22 cellular contexts compared by ENCODE assay signal in the genomic region with DNA sequence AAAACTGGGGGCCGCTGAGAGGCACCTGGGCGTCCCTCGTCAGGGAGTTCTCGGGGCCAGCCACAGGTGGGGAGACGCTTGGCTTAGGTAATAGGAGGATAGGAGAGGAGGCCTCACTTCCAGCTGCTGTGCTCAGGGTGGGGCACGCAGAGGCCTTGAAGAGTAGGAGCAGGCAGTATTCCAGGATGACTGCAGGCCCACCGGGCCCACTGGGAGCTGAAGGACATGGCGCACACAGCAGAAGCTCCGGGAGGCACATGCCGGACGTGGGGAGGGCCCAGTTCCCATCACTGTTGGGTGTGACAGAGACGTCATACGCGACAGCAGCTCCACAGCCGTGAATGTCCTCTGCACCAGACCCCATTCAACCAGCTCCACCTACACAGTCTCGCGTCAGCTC. TPM values are rescaled to one million over a fixed set of nuclear protein-coding genes. Genes with fewer than 3 reads are reported as not detected.
DNase-seq lines count a peak whose midpoint lies in the region; ATAC-seq, FAIRE-seq and TF ChIP-seq lines count a peak whose summit lies in the region.
"Had no signal": no experiment of that assay in that cellular context is flagged by ENCODE, and none has a peak within 500 bp of the region (broad histone marks: within the 10 kb centered on the region; RNA-seq: fewer than 3 reads in every experiment).

No MANE protein-coding gene starts in this region.

- H3K18ac ChIP-seq in IMR-90 (ENCODE audit: low read depth, low read length) (no peak overlapping the region), H1 (ENCODE audit: extremely low read depth, low read length) (no peak overlapping the region)

- H3K23ac ChIP-seq in IMR-90 (ENCODE audit: low read depth, low read length) (no peak overlapping the region), H1 (ENCODE audit: insufficient read length) (no peak overlapping the region)

- peak overlapping the region; percentile 50; the same call in 1 of the 2 replicates for H2BK12ac ChIP-seq in H1 (ENCODE audit: low read depth, low read length)

- peak overlapping the region; percentile 98 for H2AK5ac ChIP-seq in IMR-90 (ENCODE audit: low read depth, low read length)
- 0 out of 2 replicates have a peak overlapping the region, but pooled peaks have one; percentile 53 for H2AK5ac ChIP-seq in H1 (ENCODE audit: low read depth, low read length)

- H3K27ac Mint-ChIP-seq in MCF 10A (ENCODE audit: low read depth, unreplicated experiment) (no peak overlapping the region), progenitor cell of endocrine pancreas (peak overlapping the region; percentile 12)

- H3K56ac ChIP-seq in IMR-90 (ENCODE audit: extremely low read depth, insufficient read depth, low read length) = no peak overlapping the region
- no peak overlapping the region for H3K56ac ChIP-seq in H1 (replicated peaks; ENCODE audit: insufficient read length, low read depth, low read length)

- intact Hi-C loops in MCF 10A (cut with micrococcal nuclease) = no loop called here
- intact Hi-C loops in mammary epithelial cell (cut with micrococcal nuclease) = no loop called here
- intact Hi-C loops in IMR-90 (cut with micrococcal nuclease) = no loop called here

- H2BK20ac ChIP-seq in IMR-90 (ENCODE audit: low read depth, low read length) (peak overlapping the region; percentile 49; the same call in 1 of the 2 replicates), H1 (ENCODE audit: low read length) (no peak overlapping the region)

- in situ Hi-C loops in mammary epithelial cell (cut with MboI; ENCODE audit: low sequenced_read_pairs in 2 of 2) = no loop called here
- in situ Hi-C loops in IMR-90 (cut with MboI; ENCODE audit: low sequenced_read_pairs) = no loop called here

- H2BK120ac ChIP-seq in IMR-90 (ENCODE audit: low read depth, low read length) = peak overlapping the region; percentile 99; the same call in 1 of the 2 replicates
- no peak overlapping the region for H2BK120ac ChIP-seq in H1 (replicated peaks; ENCODE audit: low read depth, low read length)

- peak overlapping the region; percentile 65 for H2AK9ac ChIP-seq in IMR-90 (replicated peaks; ENCODE audit: low read depth, low read length, poor library complexity)

- peak overlapping the region; percentile 99 for H3K4ac ChIP-seq in IMR-90 (ENCODE audit: low read depth, low read length)
- no peak overlapping the region for H3K4ac ChIP-seq in H1 (replicated peaks; ENCODE audit: insufficient read length, low read depth, low read length)

- dilution Hi-C loops in mammary epithelial cell (cut with HindIII; ENCODE audit: low sequenced_read_pairs) = no loop called here
- dilution Hi-C loops in IMR-90 (cut with HindIII; ENCODE audit: low sequenced_read_pairs, unreplicated experiment) = no loop called here

- WGBS in mammary epithelial cell (ENCODE audit: low coverage, missing lambda C conversion rate) = 100% methylated on average over 16 of the region's 17 CpGs
- 98% methylated on average over 8 of the region's 17 CpGs; no CpG with 5 or more reads in 1 of the 2 experiments for WGBS in IMR-90 (ENCODE audit: extremely low coverage in 2 of 2, insufficient read length in 1 of 2), 2 experiments
- 85% methylated on average over 16 of the region's 17 CpGs; no CpG with 5 or more reads in 1 of the 2 experiments for whole genome bisulfite sequencing in H1 (ENCODE audit: extremely low coverage in 1 of 2, insufficient coverage in 1 of 2, insufficient read length in 1 of 2, insufficient replicate concordance in 2 of 2, low coverage in 1 of 2, low lambda C conversion rate in 2 of 2, missing lambda C conversion rate in 1 of 2), 2 experiments

- H3K9me3 ChIP-seq in mammary epithelial cell (replicated peaks; ENCODE audit: insufficient read depth, low read length) (no peaks in the 10 kb centered on the region), IMR-90 (ENCODE audit: control insufficient read depth, insufficient read depth, low read length) (no peaks in the 10 kb centered on the region), H1 (ENCODE audit: insufficient read depth in 2 of 2, low read depth in 1 of 2, low read length in 1 of 2) (peaks cover 0 to 3% of the 10 kb centered on the region in 2 experiments; a peak in 1 of 4 replicates)

- TF ChIP-seq CTCF in MCF 10A (IDR thresholded peaks at IDR 0.05; ENCODE audit: unreplicated experiment) (no peak), mammary epithelial cell (conservative IDR thresholded peaks at IDR 0.05 in 1 of 2, IDR thresholded peaks at IDR 0.05 in 1 of 2; ENCODE audit: extremely low read depth in 1 of 2, insufficient read depth in 1 of 2, low read depth in 1 of 2, low read length in 2 of 2) (no peak), IMR-90 (conservative IDR thresholded peaks at IDR 0.05; ENCODE audit: low read depth, low read length) (no peak), H1 (IDR thresholded peaks at IDR 0.05; ENCODE audit: control extremely low read depth in 1 of 3, insufficient read depth in 1 of 3, low read depth in 1 of 3, low read length in 3 of 3) (no peak), progenitor cell of endocrine pancreas (IDR thresholded peaks at IDR 0.05; ENCODE audit: unreplicated experiment) (no peak)

- H3K27me3 ChIP-seq in mammary epithelial cell (ENCODE audit: insufficient read depth, low read length) (no peaks in the 10 kb centered on the region), IMR-90 (ENCODE audit: control insufficient read depth, insufficient read depth, low read length) (no peaks in the 10 kb centered on the region), H1 (replicated peaks in 1 of 4; ENCODE audit: control insufficient read depth in 3 of 4, extremely low read depth in 1 of 4, insufficient read depth in 3 of 4, low read length in 3 of 4) (peaks cover 0 to 3% (median 0%) of the 10 kb centered on the region in 4 experiments; a peak in 1 of 7 replicates)

- TF ChIP-seq POLR2A in IMR-90 (IDR thresholded peaks at IDR 0.05; ENCODE audit: low read depth, low read length) = no peak
- TF ChIP-seq POLR2A in H1 (IDR thresholded peaks at IDR 0.05; ENCODE audit: control extremely low read depth in 1 of 2, low read depth in 2 of 2, low read length in 2 of 2) = no peak

- H3K4me3 ChIP-seq in mammary epithelial cell (replicated peaks in 1 of 3; ENCODE audit: insufficient read depth in 1 of 3, low read depth in 2 of 3, low read length in 3 of 3) (no peak overlapping the region), IMR-90 (ENCODE audit: insufficient read depth, low read depth, low read length) (no peak overlapping the region), H1 (ENCODE audit: extremely low read depth in 1 of 4, insufficient read depth in 2 of 4, low read depth in 3 of 4, low read length in 4 of 4) (no peak overlapping the region)
- H3K4me3 ChIP-seq: GM23248 had no signal

- H4K5ac ChIP-seq in IMR-90 (ENCODE audit: low read depth, low read length) = no peak overlapping the region
- no peak overlapping the region for H4K5ac ChIP-seq in H1 (ENCODE audit: insufficient read length, low read depth, low read length)

- H3K79me2 ChIP-seq in mammary epithelial cell (ENCODE audit: insufficient read depth, low read length) (no peaks in the 10 kb centered on the region), H1 (ENCODE audit: control insufficient read depth in 1 of 2, insufficient read depth in 2 of 2, low read length in 2 of 2) (no peaks in the 10 kb centered on the region)

- CTCF ChIA-PET in MCF 10A (lab: Yijun Ruan, JAX) (no interaction called here), mammary epithelial cell (lab: Charles Lee; ENCODE audit: low non-redundant PET) (no interaction called here), IMR-90 (lab: Yijun Ruan, JAX) (no interaction called here), H1 (lab: Charles Lee; ENCODE audit: partially characterized antibody) (interaction anchor here (0.7 to 1.0 kb wide), 2 partner anchors 219 to 246 kb away, joined by 3 read pairs; no protein-coding TSS in a partner anchor)

- H3K4me2 ChIP-seq in mammary epithelial cell (ENCODE audit: insufficient read depth, low read depth, low read length) (no peak overlapping the region), IMR-90 (ENCODE audit: low read depth, low read length) (no peak overlapping the region), H1 (ENCODE audit: insufficient read depth in 1 of 2, low read depth in 2 of 2, low read length in 2 of 2) (no peak overlapping the region)

- H4K20me1 ChIP-seq in mammary epithelial cell (ENCODE audit: insufficient read depth, low read length) = no peaks in the 10 kb centered on the region
- no peaks in the 10 kb centered on the region for H4K20me1 ChIP-seq in IMR-90 (ENCODE audit: insufficient read depth, low read length)
- no peaks in the 10 kb centered on the region for H4K20me1 ChIP-seq in H1 (replicated peaks in 1 of 2; ENCODE audit: control insufficient read depth in 1 of 2, insufficient read depth in 2 of 2, low read length in 2 of 2)

- H4K8ac ChIP-seq in IMR-90 (ENCODE audit: low read depth in 2 of 2, low read length in 2 of 2) = peak overlapping the region in 1 of 2 experiments; percentile 81; a peak in 1 of 4 replicates
- H4K8ac ChIP-seq in H1 (ENCODE audit: extremely low read depth, insufficient read depth, low read length) = no peak overlapping the region; the same call in 1 of the 2 replicates

- H2BK15ac ChIP-seq in IMR-90 (ENCODE audit: low read depth, low read length) (peak overlapping the region; percentile 97; the same call in 2 of the 3 replicates), H1 (ENCODE audit: low read length) (peak overlapping the region; percentile 81; the same call in 1 of the 2 replicates)

- H3K4me1 ChIP-seq in mammary epithelial cell (ENCODE audit: insufficient read depth, low read length) (peaks cover 50% of the 10 kb centered on the region), IMR-90 (ENCODE audit: control insufficient read depth, insufficient read depth, low read length) (peaks cover 36% of the 10 kb centered on the region), H1 (replicated peaks in 1 of 4; ENCODE audit: control insufficient read depth in 3 of 4, insufficient read depth in 4 of 4, low read length in 3 of 4) (peaks cover 0 to 15% (median 10%) of the 10 kb centered on the region in 4 experiments; a peak in 5 of 7 replicates)

- H4K91ac ChIP-seq in IMR-90 (ENCODE audit: insufficient read depth, low read depth, low read length) = peak overlapping the region; percentile 96
- H4K91ac ChIP-seq in H1 (replicated peaks; ENCODE audit: insufficient read length, low read length) = peak overlapping the region; percentile 76

- no peaks in the 10 kb centered on the region for H3K9me3 Mint-ChIP-seq in MCF 10A (ENCODE audit: unreplicated experiment)
- H3K9me3 Mint-ChIP-seq in progenitor cell of endocrine pancreas (ENCODE audit: low read depth) = no peaks in the 10 kb centered on the region

- FAIRE-seq in H1 (lab: Jason Lieb, UNC) = no peak

- H3K23me2 ChIP-seq in H1 (ENCODE audit: low read depth, low read length) = no peaks in the 10 kb centered on the region

- TF ChIP-seq EP300 in H1 (IDR thresholded peaks at IDR 0.05; ENCODE audit: borderline replicate concordance in 1 of 2, low read depth in 2 of 2, low read length in 2 of 2) = no peak

- POLR2A ChIA-PET in MCF 10A (lab: Yijun Ruan, JAX) = interaction anchor here (0.6 to 1.6 kb wide), 3 partner anchors 15 to 209 kb away, joined by 3 to 4 read pairs (median 3); no protein-coding TSS in a partner anchor
- POLR2A ChIA-PET in IMR-90 (lab: Charles Lee; ENCODE audit: unreplicated experiment) = no interaction called here
- POLR2A ChIA-PET in H1 (lab: Charles Lee; ENCODE audit: partially characterized antibody) = interaction anchor here (0.8 kb wide), 1 partner anchor 22 kb away, joined by 4 read pairs; no protein-coding TSS in a partner anchor

- H3K27ac ChIP-seq in mammary epithelial cell (ENCODE audit: insufficient read depth, low read depth, low read length) (no peak overlapping the region), IMR-90 (ENCODE audit: insufficient read depth, low read length) (no peak overlapping the region), H1 (ENCODE audit: low read depth, low read length) (no peak overlapping the region)
- H3K27ac ChIP-seq: 22Rv1, GM23248 had no signal

- no peak for ATAC-seq in IMR-90 (ENCODE audit: low read depth)
- no peak for ATAC-seq in HG03159 (IDR thresholded peaks at IDR 0.05; ENCODE audit: unreplicated experiment)
- ATAC-seq: PC-3 had no signal

- peaks cover 22% of the 10 kb centered on the region for H3K9me1 ChIP-seq in IMR-90 (ENCODE audit: insufficient read depth, low read length)

- H3K14ac ChIP-seq in IMR-90 (replicated peaks; ENCODE audit: low read depth, low read length) = no peak overlapping the region; the same call in 1 of the 2 replicates
- H3K14ac ChIP-seq in H1 (ENCODE audit: insufficient read length) = no peak overlapping the region

- H3K4me3 Mint-ChIP-seq in MCF 10A (ENCODE audit: unreplicated experiment) (peak overlapping the region; percentile 10), progenitor cell of endocrine pancreas (ENCODE audit: low read depth) (no peak overlapping the region)
- H3K4me3 Mint-ChIP-seq: CD14-positive monocyte had no signal

- no peak for DNase-seq in MCF 10A (ENCODE audit: unreplicated experiment)
- no peak for DNase-seq in mammary epithelial cell
- no peak for DNase-seq in IMR-90
- no peak for DNase-seq in H1 (ENCODE audit: low read depth in 1 of 2, low spot score in 2 of 2)
- no peak for DNase-seq in progenitor cell of endocrine pancreas (ENCODE audit: low spot score, unreplicated experiment)
- no peak for DNase-seq in amniotic stem cell (lab: John Stamatoyannopoulos, UW)
- DNase-seq in NCI-H69 (lab: John Stamatoyannopoulos, UW) = no peak
- DNase-seq: AML-193, DMS79, GM23248, HCEC 1CT, MM.1S, NCI-H1048, NCI-H1417 treated with DMSO at 0.1 percent for 48 hours, NCI-H187, NCI-H446, NCI-H526, PC-3, RPMI8226 had no signal

- H3K79me1 ChIP-seq in IMR-90 (ENCODE audit: low read depth in 1 of 2, low read length in 2 of 2) (0 out of 4 replicates have a peak, but pooled peaks cover 0 to 6% of the 10 kb centered on the region in 2 experiments), H1 (ENCODE audit: low read depth, low read length) (no peaks in the 10 kb centered on the region)

- H3K36me3 Mint-ChIP-seq in MCF 10A (ENCODE audit: insufficient read depth, unreplicated experiment) = no peaks in the 10 kb centered on the region
- peaks cover under 1% of the 10 kb centered on the region for H3K36me3 Mint-ChIP-seq in progenitor cell of endocrine pancreas (ENCODE audit: insufficient read depth)
- H3K36me3 Mint-ChIP-seq: CD14-positive monocyte had no signal

- BruUV-seq in MCF 10A (replicated peaks; lab: Mats Ljungman, UMichigan) = no TSS peak
- BruUV-seq in mammary epithelial cell (replicated peaks; lab: Mats Ljungman, UMichigan) = no TSS peak
- no TSS peak for BruUV-seq in IMR-90 (replicated peaks; lab: Mats Ljungman, UMichigan)

- TF ChIP-seq RAD21 in IMR-90 (IDR thresholded peaks at IDR 0.05; ENCODE audit: low read length) = no peak
- TF ChIP-seq RAD21 in H1 (IDR thresholded peaks at IDR 0.05 in 1 of 2, conservative IDR thresholded peaks at IDR 0.05 in 1 of 2; ENCODE audit: low read depth in 2 of 2, low read length in 2 of 2) = no peak

- H2BK5ac ChIP-seq in IMR-90 (ENCODE audit: low read depth, low read length, poor library complexity, severe bottlenecking) (peak overlapping the region; percentile 77), H1 (ENCODE audit: low read depth, low read length) (peak overlapping the region; percentile 20; the same call in 1 of the 2 replicates)

- H3K4me1 Mint-ChIP-seq in MCF 10A (ENCODE audit: insufficient read depth, unreplicated experiment) (peaks cover 36% of the 10 kb centered on the region), progenitor cell of endocrine pancreas (ENCODE audit: low read depth) (peaks cover 8% of the 10 kb centered on the region)
- H3K4me1 Mint-ChIP-seq: CD14-positive monocyte had no signal

- H3K36me3 ChIP-seq in mammary epithelial cell (ENCODE audit: insufficient read depth, low read length) = no peaks in the 10 kb centered on the region
- no peaks in the 10 kb centered on the region for H3K36me3 ChIP-seq in IMR-90 (ENCODE audit: control insufficient read depth, insufficient read depth, low read length)
- H3K36me3 ChIP-seq in H1 (ENCODE audit: control insufficient read depth in 2 of 4, insufficient read depth in 4 of 4, low read length in 3 of 4) = no peaks in the 10 kb centered on the region

- H3K27me3 Mint-ChIP-seq in MCF 10A (ENCODE audit: insufficient read depth, unreplicated experiment) (no peaks in the 10 kb centered on the region), progenitor cell of endocrine pancreas (no peaks in the 10 kb centered on the region)

- H2AFZ ChIP-seq in mammary epithelial cell (ENCODE audit: low read depth, low read length) (no peak overlapping the region), IMR-90 (replicated peaks; ENCODE audit: low read length, poor library complexity) (no peak overlapping the region), H1 (ENCODE audit: low read length) (no peak overlapping the region)
- H2AFZ ChIP-seq: GM23248 had no signal

- no peak overlapping the region for H3K9ac ChIP-seq in mammary epithelial cell (ENCODE audit: insufficient read depth, low read length)
- no peak overlapping the region for H3K9ac ChIP-seq in IMR-90 (ENCODE audit: low read depth, low read length)
- no peak overlapping the region for H3K9ac ChIP-seq in H1 (replicated peaks in 1 of 4; ENCODE audit: extremely low read depth in 1 of 4, low read depth in 3 of 4, low read length in 3 of 4)

RNA-seq across cellular contexts. Expression of a gene that starts 22.0 kb away (rescaled TPM):
- total RNA-seq in MCF 10A (2022) = 20.1 and 26.6 TPM in 2 replicates
- total RNA-seq in mammary epithelial cell = 100 to 1,000 TPM in 1 of 2 donors, 10 to 100 TPM in 1; 60.5 to 167 TPM
- polyA plus RNA-seq in mammary epithelial cell = 29.2 TPM
- 93.4 TPM for polyA minus RNA-seq in mammary epithelial cell
- 3.8 and 4.7 TPM in 2 replicates for total RNA-seq in IMR-90 (2012; rRNA removed)
- 3.3 and 4.7 TPM in 2 replicates for polyA plus RNA-seq in IMR-90 (2012; rRNA removed)
- 2.9 and 3.2 TPM in 2 replicates for polyA plus RNA-seq in IMR-90 (2012; cell fraction: cytosol; rRNA removed)
- polyA plus RNA-seq in IMR-90 (2012; cell fraction: nucleus; rRNA removed; ENCODE audit: low replicate concordance) = 9.1 and 10.4 TPM in 2 replicates
- 38.0 and 43.0 TPM in 2 replicates for total RNA-seq in H1 (2021; fragmentation: NEBNext Ultra II Directional; extraction: Animal tissue kit (Norgen Biotek cat#: 25700))
- polyA plus RNA-seq in H1 (2011; rRNA removed) = 21.1 and 22.3 TPM in 2 replicates
- polyA plus RNA-seq in H1 (2011; cell fraction: cytosol; rRNA removed) = 18.1 TPM
- polyA plus RNA-seq in H1 (2011; cell fraction: nucleus; rRNA removed) = 42.6 TPM
- 42.0 to 59.5 TPM (median 51.8 TPM) in 4 replicates for polyA plus RNA-seq in H1 (2012, experiment 1 of 2)
- polyA plus RNA-seq in H1 (2012, experiment 2 of 2) = 33.3 TPM
- polyA plus RNA-seq in H1 (2013, experiment 1 of 2) = 34.8 TPM
- polyA plus RNA-seq in H1 (2013, experiment 2 of 2) = 38.8 TPM
- 46.5 and 53.1 TPM in 2 replicates for polyA minus RNA-seq in H1 (2011; rRNA and poly(A)+ RNA removed)
- 78.2 TPM for polyA minus RNA-seq in H1 (2011; cell fraction: cytosol; rRNA and poly(A)+ RNA removed)
- 31.0 TPM for polyA minus RNA-seq in H1 (2011; cell fraction: nucleus; rRNA and poly(A)+ RNA removed)
- total RNA-seq in progenitor cell of endocrine pancreas = 81.2 and 86.2 TPM in 2 replicates
